In the genomic region with DNA sequence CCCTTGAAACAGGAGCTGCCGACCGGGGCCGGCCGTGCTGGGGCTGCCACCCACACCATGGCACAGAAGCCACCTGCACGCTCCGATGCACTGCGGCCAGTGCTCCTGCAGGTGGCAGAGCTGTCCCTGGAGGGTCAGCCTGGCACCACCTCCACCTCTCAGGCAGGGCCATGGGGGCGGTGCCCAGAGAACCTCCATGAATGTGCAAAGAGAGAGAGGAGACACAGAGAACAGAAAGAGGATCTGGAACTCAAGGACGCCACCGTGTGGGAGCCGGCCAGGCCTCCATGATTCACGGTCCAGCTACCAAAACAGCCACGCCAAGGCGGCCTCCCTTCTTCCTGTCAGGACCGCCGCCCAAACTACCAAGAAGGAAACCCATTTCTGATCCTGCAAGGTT, we compare ENCODE assay signal across 8 cellular contexts.
DNase-seq lines count a peak whose midpoint lies in the region; ATAC-seq and TF ChIP-seq lines count a peak whose summit lies in the region.
"Not testable (repeated sequence)": the region's sequence is repeated elsewhere in the genome, so short reads cannot be mapped to it uniquely, and the experiment has no call there.

No MANE protein-coding gene starts in this region.

- not testable (repeated sequence) for H3K36me3 ChIP-seq in GM06990 (ENCODE audit: control insufficient read depth, insufficient read depth, low read length)

- H3K27me3 ChIP-seq in GM06990 (replicated peaks; ENCODE audit: control insufficient read depth, insufficient read depth, low read length): not testable (repeated sequence)

- intact Hi-C loops in left colon (cut with DNase I, micrococcal nuclease): not testable (repeated sequence)

- not testable (repeated sequence) for H3K9me3 Mint-ChIP-seq in stimulated activated naive CD8-positive, alpha-beta T cell treated with anti-CD3 and anti-CD28 coated beads, Interleukin-15, amount 100 ng/mL, for 72 hours

- not testable (repeated sequence) for H3K27ac Mint-ChIP-seq in stimulated activated naive CD8-positive, alpha-beta T cell treated with anti-CD3 and anti-CD28 coated beads, Interleukin-15, amount 100 ng/mL, for 72 hours

- H3K4me3 Mint-ChIP-seq in stimulated activated naive CD8-positive, alpha-beta T cell treated with anti-CD3 and anti-CD28 coated beads, Interleukin-15, amount 100 ng/mL, for 72 hours: not testable (repeated sequence)

- not testable (repeated sequence) for H3K27me3 Mint-ChIP-seq in stimulated activated naive CD8-positive, alpha-beta T cell treated with anti-CD3 and anti-CD28 coated beads, Interleukin-15, amount 100 ng/mL, for 72 hours

- not testable (repeated sequence) for H3K4me3 ChIP-seq in GM06990 (replicated peaks; ENCODE audit: low read depth, low read length)

- H3K4me1 Mint-ChIP-seq in stimulated activated naive CD8-positive, alpha-beta T cell treated with anti-CD3 and anti-CD28 coated beads, Interleukin-15, amount 100 ng/mL, for 72 hours: not testable (repeated sequence)

- not testable (repeated sequence) for DNase-seq in GM06990 (ENCODE audit: extremely low read depth, insufficient read length)
- DNase-seq in activated T-cell treated with anti-CD3 and anti-CD28 coated beads for 4 hours (peak; percentile 54), left colon (peak; percentile 75 to 93)
- DNase-seq in central memory CD4-positive, alpha-beta T cell: peak; percentile 67
- DNase-seq in stimulated activated CD4-positive, alpha-beta T cell treated with anti-CD3 and anti-CD28 coated beads, Interleukin-12 subunit alpha, Interleukin-12 subunit beta, amount 100 ng/mL, for 4 hours: peak; percentile 70
- DNase-seq in stimulated activated naive CD8-positive, alpha-beta T cell treated with anti-CD3 and anti-CD28 coated beads, Interleukin-15, amount 100 ng/mL, for 72 hours: peak; percentile 72 to 80

- ATAC-seq in GM21786 (IDR thresholded peaks at IDR 0.05; ENCODE audit: unreplicated experiment) (peak; percentile 62), SK-N-SH treated with all-trans-retinoic acid at 6 μM for 48 hours (peak; percentile 56), left colon (peak; percentile 76)
- ATAC-seq in stimulated activated naive CD8-positive, alpha-beta T cell treated with anti-CD3 and anti-CD28 coated beads, Interleukin-15, amount 100 ng/mL, for 72 hours: peak; percentile 77

- peak; percentile 22 for TF ChIP-seq CTCF in GM06990 (IDR thresholded peaks at IDR 0.05; ENCODE audit: insufficient read depth, low read length, poor library complexity, severe bottlenecking)
